8 cellular contexts compared by ENCODE assay signal in genomic region chr7:24401628-24402593, GRCh38.
DNase-seq lines count a peak whose midpoint lies in the region; ATAC-seq and TF ChIP-seq lines count a peak whose summit lies in the region.

No MANE protein-coding gene starts in this region.

- no peak overlapping the region for H3K27ac Mint-ChIP-seq in type B pancreatic cell

- peaks cover 8% of the 10 kb centered on the region; the same call in 1 of the 2 replicates for H3K4me1 ChIP-seq in iPS DF 6.9 (ENCODE audit: control insufficient read depth, insufficient read depth, low read length)

- H3K36me3 Mint-ChIP-seq in type B pancreatic cell, result no peaks in the 10 kb centered on the region

- no peak overlapping the region for H3K4me3 Mint-ChIP-seq in type B pancreatic cell

- peak; percentile 28 for DNase-seq in NCI-H2171 treated with DMSO at 0.1 percent for 48 hours (lab: John Stamatoyannopoulos, UW)
- DNase-seq in NCI-H2171 (lab: John Stamatoyannopoulos, UW), result no peak
- peak; percentile 33 for DNase-seq in SK-N-DZ (ENCODE audit: low spot score)
- no peak for DNase-seq in iPS DF 6.9 (ENCODE audit: low read depth, low spot score)
- DNase-seq in type B pancreatic cell (ENCODE audit: extremely low spot score, unreplicated experiment), result no peak
- DNase-seq in activated CD8-positive, alpha-beta memory T cell treated with anti-CD3 and anti-CD28 coated beads, Interleukin-2, amount 50 U/mL, for 48 hours, result no peak
- no peak for DNase-seq in OCI-M2 (lab: John Stamatoyannopoulos, UW; ENCODE audit: unreplicated experiment)

- no CpG with 5 or more reads among the region's 15 CpGs for WGBS in iPS DF 6.9 (ENCODE audit: insufficient coverage, insufficient read length)

- no peaks in the 10 kb centered on the region for H3K27me3 ChIP-seq in iPS DF 6.9 (ENCODE audit: control insufficient read depth, insufficient read depth, low read length)

- peaks cover 25% of the 10 kb centered on the region for H3K27me3 Mint-ChIP-seq in type B pancreatic cell

- no peak overlapping the region for H3K27ac ChIP-seq in iPS DF 6.9 (ENCODE audit: low read length)

- peaks cover 20% of the 10 kb centered on the region for H3K36me3 ChIP-seq in iPS DF 6.9 (ENCODE audit: control insufficient read depth, insufficient read depth, low read length)

- peaks cover 6% of the 10 kb centered on the region for H3K4me1 Mint-ChIP-seq in type B pancreatic cell (ENCODE audit: unreplicated experiment)

- no peaks in the 10 kb centered on the region for H3K9me3 Mint-ChIP-seq in type B pancreatic cell

- ATAC-seq in HG03378 (IDR thresholded peaks at IDR 0.05; ENCODE audit: unreplicated experiment), result peak; percentile 68

- peak; percentile 66 for TF ChIP-seq CTCF in type B pancreatic cell (conservative IDR thresholded peaks at IDR 0.05)

- H3K4me3 ChIP-seq in iPS DF 6.9 (ENCODE audit: low read length), result peak overlapping the region; percentile 62; the same call in 1 of the 2 replicates

- H3K9me3 ChIP-seq in iPS DF 6.9 (ENCODE audit: control insufficient read depth, insufficient read depth, low read length), result no peaks in the 10 kb centered on the region

Comparison
In these comparisons a context has a peak if more than half of its experiments do, and no peak if none do; other contexts are left out.
1. DNase-seq: peak in NCI-H2171 treated with DMSO at 0.1 percent for 48 hours (single experiment) and SK-N-DZ (single experiment); none in NCI-H2171 (single experiment), iPS DF 6.9 (single experiment), type B pancreatic cell (single experiment), activated CD8-positive, alpha-beta memory T cell treated with anti-CD3 and anti-CD28 coated beads, Interleukin-2, amount 50 U/mL, for 48 hours (single experiment) and OCI-M2 (single experiment).